ENCODE assay signal across 1 cellular context in genomic region chr10:133086247-133086646, GRCh38.
TF ChIP-seq lines count a peak whose summit lies in the region.

No MANE protein-coding gene starts in this region.

TF ChIP-seq in HepG2, 621 proteins besides CTCF, POLR2A, EP300 and RAD21:
- TF ChIP-seq ZNF224 (CRISPR knock-in tag; IDR thresholded peaks at IDR 0.05) (no peak), EZH2 (conservative IDR thresholded peaks at IDR 0.05; ENCODE audit: low read depth, low read length) (no peak), DNMT1 (CRISPR knock-in tag; IDR thresholded peaks at IDR 0.05) (no peak), ZNF672 (CRISPR knock-in tag; IDR thresholded peaks at IDR 0.05) (no peak), PRPF4 (IDR thresholded peaks at IDR 0.05; ENCODE audit: low read depth, low read length, poor library complexity, severe bottlenecking) (no peak), PAX8 (CRISPR knock-in tag; IDR thresholded peaks at IDR 0.05; ENCODE audit: borderline replicate concordance) (no peak)
TF ChIP-seq in HepG2: peak in this region for 0.
